In genomic region chr11:114984611-114985163, GRCh38 we compare ENCODE assay signal across 1 cellular context.
A peak's percentile ranks its signal among the peaks of the same experiment; 100 is the strongest.
TF ChIP-seq lines count a peak whose summit lies in the region.

No MANE protein-coding gene starts in this region.

TF ChIP-seq in SK-N-SH, 30 proteins besides CTCF, POLR2A, EP300 and RAD21 (continued from another document):
- TF ChIP-seq, protein P1, sequence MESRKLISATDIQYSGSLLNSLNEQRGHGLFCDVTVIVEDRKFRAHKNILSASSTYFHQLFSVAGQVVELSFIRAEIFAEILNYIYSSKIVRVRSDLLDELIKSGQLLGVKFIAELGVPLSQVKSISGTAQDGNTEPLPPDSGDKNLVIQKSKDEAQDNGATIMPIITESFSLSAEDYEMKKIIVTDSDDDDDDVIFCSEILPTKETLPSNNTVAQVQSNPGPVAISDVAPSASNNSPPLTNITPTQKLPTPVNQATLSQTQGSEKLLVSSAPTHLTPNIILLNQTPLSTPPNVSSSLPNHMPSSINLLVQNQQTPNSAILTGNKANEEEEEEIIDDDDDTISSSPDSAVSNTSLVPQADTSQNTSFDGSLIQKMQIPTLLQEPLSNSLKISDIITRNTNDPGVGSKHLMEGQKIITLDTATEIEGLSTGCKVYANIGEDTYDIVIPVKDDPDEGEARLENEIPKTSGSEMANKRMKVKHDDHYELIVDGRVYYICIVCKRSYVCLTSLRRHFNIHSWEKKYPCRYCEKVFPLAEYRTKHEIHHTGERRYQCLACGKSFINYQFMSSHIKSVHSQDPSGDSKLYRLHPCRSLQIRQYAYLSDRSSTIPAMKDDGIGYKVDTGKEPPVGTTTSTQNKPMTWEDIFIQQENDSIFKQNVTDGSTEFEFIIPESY (IDR thresholded peaks at IDR 0.05; ENCODE audit: borderline replicate concordance, low read depth): no peak
- no peak for TF ChIP-seq POLR2AphosphoS5 (IDR thresholded peaks at IDR 0.05; ENCODE audit: low read depth, low read length)
- no peak for TF ChIP-seq FOSL2 (IDR thresholded peaks at IDR 0.05; ENCODE audit: borderline replicate concordance, low read depth)
- 0 out of 2 replicates have a peak, but pooled peaks have one; percentile 8 for TF ChIP-seq TCF12 (IDR thresholded peaks at IDR 0.05)
- TF ChIP-seq SIN3A (IDR thresholded peaks at IDR 0.05; ENCODE audit: borderline replicate concordance, low read depth, low read length): no peak
- no peak for TF ChIP-seq MAX (IDR thresholded peaks at IDR 0.05; ENCODE audit: low read depth)
